ENCODE assay signal across 8 cellular contexts in genomic region chr20:17557675-17558006, GRCh38. TPM values are rescaled to one million over a fixed set of nuclear protein-coding genes. Genes with fewer than 3 reads are reported as not detected.
A peak's percentile ranks its signal among the peaks of the same experiment; 100 is the strongest.
DNase-seq lines count a peak whose midpoint lies in the region; ATAC-seq lines count a peak whose summit lies in the region.

No MANE protein-coding gene starts in this region.

- no peaks in the 10 kb centered on the region for H3K27me3 ChIP-seq in effector memory CD4-positive, alpha-beta T cell (replicated peaks; ENCODE audit: control insufficient read depth, insufficient read depth, low read length, poor library complexity, severe bottlenecking)

- H3K4me3 ChIP-seq in effector memory CD4-positive, alpha-beta T cell (ENCODE audit: insufficient read depth, low read depth, low read length, poor library complexity, severe bottlenecking) = no peak overlapping the region

- H3K27me3 Mint-ChIP-seq in activated CD4-positive, alpha-beta T cell treated with anti-CD3 and anti-CD28 coated beads, Interleukin-2, amount 10 ng/mL, durations not matched to agents 24 days and 14 days = no peaks in the 10 kb centered on the region
- H3K27me3 Mint-ChIP-seq in stimulated activated naive CD8-positive, alpha-beta T cell treated with anti-CD3 and anti-CD28 coated beads, Interleukin-15, amount 100 ng/mL, for 72 hours = no peaks in the 10 kb centered on the region

- intact Hi-C loops in activated CD4-positive, alpha-beta T cell treated with anti-CD3 and anti-CD28 coated beads, Interleukin-2, amount 10 ng/mL, durations not matched to agents 24 days and 14 days (cut with micrococcal nuclease) = loop anchor here (1.0 kb wide), 2 partner anchors 13 to 435 kb away; partner anchors contain the start of gene DSTN

- no peak overlapping the region for H3K27ac ChIP-seq in effector memory CD4-positive, alpha-beta T cell (ENCODE audit: insufficient read depth, low read length, poor library complexity, severe bottlenecking)

- no peak for ATAC-seq in stimulated activated naive CD8-positive, alpha-beta T cell treated with anti-CD3 and anti-CD28 coated beads, Interleukin-15, amount 100 ng/mL, for 72 hours

- H3K9me3 Mint-ChIP-seq in activated CD4-positive, alpha-beta T cell treated with anti-CD3 and anti-CD28 coated beads, Interleukin-2, amount 10 ng/mL, durations not matched to agents 24 days and 14 days = peaks cover 5% of the 10 kb centered on the region
- no peaks in the 10 kb centered on the region for H3K9me3 Mint-ChIP-seq in stimulated activated naive CD8-positive, alpha-beta T cell treated with anti-CD3 and anti-CD28 coated beads, Interleukin-15, amount 100 ng/mL, for 72 hours

- H3K36me3 Mint-ChIP-seq in activated CD4-positive, alpha-beta T cell treated with anti-CD3 and anti-CD28 coated beads, Interleukin-2, amount 10 ng/mL, durations not matched to agents 24 days and 14 days (ENCODE audit: low read depth) = no peaks in the 10 kb centered on the region

- no peaks in the 10 kb centered on the region for H3K9me3 ChIP-seq in effector memory CD4-positive, alpha-beta T cell (ENCODE audit: control insufficient read depth, low read length)

- peak overlapping the region; percentile 97 for H3K27ac Mint-ChIP-seq in activated CD4-positive, alpha-beta T cell treated with anti-CD3 and anti-CD28 coated beads, Interleukin-2, amount 10 ng/mL, durations not matched to agents 24 days and 14 days
- H3K27ac Mint-ChIP-seq in stimulated activated naive CD8-positive, alpha-beta T cell treated with anti-CD3 and anti-CD28 coated beads, Interleukin-15, amount 100 ng/mL, for 72 hours = no peak overlapping the region

- no peak for DNase-seq in activated CD4-positive, alpha-beta T cell treated with anti-CD3 and anti-CD28 coated beads, Interleukin-2, amount 10 ng/mL, durations not matched to agents 24 days and 14 days
- no peak for DNase-seq in activated CD4-positive, alpha-beta T cell treated with anti-CD3 and anti-CD28 coated beads for 48 hours
- DNase-seq in amniotic epithelial cell (ENCODE audit: low read depth) (peak; percentile 87), kidney glomerular epithelial cell (lab: John Stamatoyannopoulos, UW) (peak; percentile 75), ureter (ENCODE audit: low spot score) (peak; percentile 70)
- no peak for DNase-seq in activated CD8-positive, alpha-beta memory T cell treated with anti-CD3 and anti-CD28 coated beads, Interleukin-2, amount 50 U/mL, for 4 hours
- no peak for DNase-seq in effector memory CD4-positive, alpha-beta T cell
- no peak for DNase-seq in stimulated activated naive CD8-positive, alpha-beta T cell treated with anti-CD3 and anti-CD28 coated beads, Interleukin-15, amount 100 ng/mL, for 72 hours

- H3K36me3 ChIP-seq in effector memory CD4-positive, alpha-beta T cell (ENCODE audit: control insufficient read depth, insufficient read depth, low read length) = no peaks in the 10 kb centered on the region

- no peaks in the 10 kb centered on the region for H3K4me1 ChIP-seq in effector memory CD4-positive, alpha-beta T cell (ENCODE audit: control insufficient read depth, insufficient read depth, low read length, poor library complexity, severe bottlenecking)

- H3K4me3 Mint-ChIP-seq in activated CD4-positive, alpha-beta T cell treated with anti-CD3 and anti-CD28 coated beads, Interleukin-2, amount 10 ng/mL, durations not matched to agents 24 days and 14 days = no peak overlapping the region
- no peak overlapping the region for H3K4me3 Mint-ChIP-seq in stimulated activated naive CD8-positive, alpha-beta T cell treated with anti-CD3 and anti-CD28 coated beads, Interleukin-15, amount 100 ng/mL, for 72 hours

- peaks cover 36% of the 10 kb centered on the region for H3K4me1 Mint-ChIP-seq in activated CD4-positive, alpha-beta T cell treated with anti-CD3 and anti-CD28 coated beads, Interleukin-2, amount 10 ng/mL, durations not matched to agents 24 days and 14 days
- H3K4me1 Mint-ChIP-seq in stimulated activated naive CD8-positive, alpha-beta T cell treated with anti-CD3 and anti-CD28 coated beads, Interleukin-15, amount 100 ng/mL, for 72 hours = peaks cover 31% of the 10 kb centered on the region

RNA-seq across cellular contexts. Expression of gene DSTN, which starts 12.2 kb away (rescaled TPM):
- total RNA-seq in activated CD4-positive, alpha-beta T cell treated with anti-CD3 and anti-CD28 coated beads, Interleukin-2, amount 10 ng/mL, durations not matched to agents 24 days and 14 days = 58.6 and 65.6 TPM in 2 replicates
- total RNA-seq in ureter = 603 TPM

RNA-seq across cellular contexts. Expression of gene BFSP1, which starts 26.5 kb away (rescaled TPM):
- total RNA-seq in activated CD4-positive, alpha-beta T cell treated with anti-CD3 and anti-CD28 coated beads, Interleukin-2, amount 10 ng/mL, durations not matched to agents 24 days and 14 days = 0.33 and 0.43 TPM in 2 replicates
- 1.0 TPM for total RNA-seq in ureter

Comparison
In these comparisons a context has a peak if more than half of its experiments do, and no peak if none do; other contexts are left out.
1. DNase-seq: peak in amniotic epithelial cell (single experiment), kidney glomerular epithelial cell (single experiment) and ureter (single experiment); none in activated CD4-positive, alpha-beta T cell treated with anti-CD3 and anti-CD28 coated beads, Interleukin-2, amount 10 ng/mL, durations not matched to agents 24 days and 14 days (single experiment), activated CD4-positive, alpha-beta T cell treated with anti-CD3 and anti-CD28 coated beads for 48 hours (single experiment), activated CD8-positive, alpha-beta memory T cell treated with anti-CD3 and anti-CD28 coated beads, Interleukin-2, amount 50 U/mL, for 4 hours (single experiment), effector memory CD4-positive, alpha-beta T cell (0 of 3) and stimulated activated naive CD8-positive, alpha-beta T cell treated with anti-CD3 and anti-CD28 coated beads, Interleukin-15, amount 100 ng/mL, for 72 hours (0 of 2).